ENCODE assay signal across 1 cellular context in the genomic region with DNA sequence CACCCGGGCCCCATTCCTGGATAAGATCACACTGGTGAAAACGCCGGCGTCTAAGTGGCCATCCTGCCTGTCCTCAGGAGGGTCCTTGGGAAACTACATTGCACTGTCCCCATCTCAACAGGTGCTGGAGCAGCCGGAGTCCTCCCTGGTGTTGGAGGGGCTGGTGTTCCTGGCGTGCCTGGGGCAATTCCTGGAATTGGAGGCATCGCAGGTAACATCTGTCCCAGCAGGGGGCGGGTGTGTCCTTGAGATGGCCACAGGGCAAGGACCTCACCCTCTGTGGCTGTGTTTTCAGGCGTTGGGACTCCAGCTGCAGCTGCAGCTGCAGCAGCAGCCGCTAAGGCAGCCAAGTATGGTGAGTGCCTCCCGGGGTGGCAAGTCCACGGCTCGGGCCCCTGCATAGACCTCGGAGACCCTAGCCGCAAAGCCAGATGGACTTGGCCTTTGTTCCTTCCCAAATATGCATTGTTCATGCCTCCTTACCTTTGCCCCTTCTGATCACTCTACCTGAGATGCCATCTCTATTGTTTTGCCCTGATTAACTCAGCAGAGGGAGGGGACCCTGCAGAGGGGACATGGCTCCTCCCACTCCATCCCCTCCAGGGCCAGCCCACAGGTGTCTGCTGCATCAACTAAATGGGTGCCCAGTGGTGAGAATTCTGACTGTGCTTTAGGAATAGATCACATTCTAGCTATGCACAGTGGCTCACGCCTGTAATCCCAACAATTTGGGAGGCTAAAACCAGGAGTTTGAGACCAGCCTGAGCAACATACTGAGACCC.
TF ChIP-seq lines count a peak whose summit lies in the region.

No MANE protein-coding gene starts in this region.

TF ChIP-seq in H1, 55 proteins besides CTCF, POLR2A, EP300 and RAD21:
- TF ChIP-seq TEAD4 (IDR thresholded peaks at IDR 0.05; ENCODE audit: low read depth, low read length) (no peak), SP2 (IDR thresholded peaks at IDR 0.05; ENCODE audit: low read length) (no peak), RXRA (IDR thresholded peaks at IDR 0.05; ENCODE audit: insufficient read depth, low read depth, low read length) (no peak), POU5F1 (IDR thresholded peaks at IDR 0.05; ENCODE audit: low read depth, low read length) (no peak), KDM4A (IDR thresholded peaks at IDR 0.05; ENCODE audit: low read depth, low read length, severe bottlenecking) (no peak), SUZ12 (IDR thresholded peaks at IDR 0.05; ENCODE audit: low read length) (no peak), GTF2F1 (IDR thresholded peaks at IDR 0.05; ENCODE audit: borderline replicate concordance, low read depth, low read length) (no peak), MAFK (IDR thresholded peaks at IDR 0.05; ENCODE audit: low read depth, low read length) (no peak), CREB1 (IDR thresholded peaks at IDR 0.05) (no peak), KDM5A (IDR thresholded peaks at IDR 0.05; ENCODE audit: low read length) (no peak), JUN (IDR thresholded peaks at IDR 0.05; ENCODE audit: low read depth, low read length) (no peak), CBX5 (IDR thresholded peaks at IDR 0.05; ENCODE audit: low read depth, low read length) (no peak), SIRT6 (IDR thresholded peaks at IDR 0.05; ENCODE audit: low read length) (no peak)
- TF ChIP-seq, protein P1, sequence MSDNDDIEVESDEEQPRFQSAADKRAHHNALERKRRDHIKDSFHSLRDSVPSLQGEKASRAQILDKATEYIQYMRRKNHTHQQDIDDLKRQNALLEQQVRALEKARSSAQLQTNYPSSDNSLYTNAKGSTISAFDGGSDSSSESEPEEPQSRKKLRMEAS (IDR thresholded peaks at IDR 0.05) = no peak
- TF ChIP-seq, protein P2, sequence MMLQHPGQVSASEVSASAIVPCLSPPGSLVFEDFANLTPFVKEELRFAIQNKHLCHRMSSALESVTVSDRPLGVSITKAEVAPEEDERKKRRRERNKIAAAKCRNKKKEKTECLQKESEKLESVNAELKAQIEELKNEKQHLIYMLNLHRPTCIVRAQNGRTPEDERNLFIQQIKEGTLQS (IDR thresholded peaks at IDR 0.05; ENCODE audit: insufficient read depth, low read depth, low read length) = no peak
TF ChIP-seq in H1: peak in this region for 0.
